In the genomic region with DNA sequence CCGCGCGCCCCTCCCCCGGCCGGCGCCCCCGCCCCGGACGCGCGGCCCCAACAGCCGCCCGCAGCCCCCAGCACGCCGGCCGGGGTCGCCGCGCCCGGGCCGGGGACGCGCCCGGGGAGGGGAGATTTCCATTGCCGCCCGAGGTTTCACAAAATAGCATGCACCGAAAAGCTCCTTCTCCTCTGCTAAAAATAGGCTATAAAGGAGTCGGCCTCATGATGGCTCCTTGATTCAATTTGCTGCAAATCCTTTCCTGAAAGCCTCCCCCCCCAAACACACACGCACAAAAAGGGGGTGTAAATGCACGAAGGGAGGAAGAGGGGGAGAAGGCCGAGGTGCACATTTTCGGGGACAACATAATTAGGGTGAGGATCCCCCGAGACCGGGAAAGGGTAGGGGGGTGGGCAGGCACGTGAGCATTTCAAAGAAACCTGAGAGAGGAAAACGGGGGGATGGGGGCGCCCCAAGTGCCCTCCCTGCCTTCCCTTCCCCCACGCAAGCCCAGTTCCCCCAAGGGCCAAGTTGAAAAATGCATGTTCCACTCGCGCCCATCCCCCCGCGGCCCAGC, we compare ENCODE assay signal across 8 cellular contexts. TPM values are rescaled to one million over a fixed set of nuclear protein-coding genes. Genes with fewer than 3 reads are reported as not detected.
DNase-seq lines count a peak whose midpoint lies in the region; ATAC-seq and TF ChIP-seq lines count a peak whose summit lies in the region.

No MANE protein-coding gene starts in this region.

- no peaks in the 10 kb centered on the region for H3K36me3 ChIP-seq in Caco-2 (ENCODE audit: control insufficient read depth, insufficient read depth, low read length)
- no peaks in the 10 kb centered on the region for H3K36me3 ChIP-seq in HEK293 (ENCODE audit: control insufficient read depth in 2 of 2, insufficient read depth in 1 of 2, low read length in 2 of 2)

- POLR2A ChIA-PET in Caco-2 (lab: Charles Lee): no interaction called here
- POLR2A ChIA-PET in HEK293 (lab: Yijun Ruan, JAX): interaction anchor here (2.4 kb wide), 1 partner anchor 163 kb away, joined by 17 read pairs; no protein-coding TSS in a partner anchor

- no TSS peak for BruUV-seq in Caco-2 (replicated peaks; lab: Mats Ljungman, UMichigan)

- peak overlapping the region; percentile 95 for H3K27ac Mint-ChIP-seq in Caco-2 (ENCODE audit: unreplicated experiment)

- no peaks in the 10 kb centered on the region for H3K9me3 Mint-ChIP-seq in Caco-2 (ENCODE audit: unreplicated experiment)

- intact Hi-C loops in Caco-2 (cut with micrococcal nuclease; ENCODE audit: unreplicated experiment): loop anchor here (1.0 to 10.0 kb wide), 5 partner anchors 86 to 1188 kb away; no protein-coding TSS in a partner anchor

- peaks cover 22% of the 10 kb centered on the region for H3K36me3 Mint-ChIP-seq in Caco-2 (ENCODE audit: insufficient read depth, unreplicated experiment)

- H3K4me1 ChIP-seq in Caco-2 (peaks cover 18% of the 10 kb centered on the region), HEK293 (ENCODE audit: control insufficient read depth, insufficient read depth, low read length) (peaks cover 3% of the 10 kb centered on the region)

- H3K27me3 Mint-ChIP-seq in Caco-2 (ENCODE audit: insufficient read depth, unreplicated experiment): no peaks in the 10 kb centered on the region

- H3K4me1 Mint-ChIP-seq in Caco-2 (ENCODE audit: low read depth, unreplicated experiment): peaks cover 17% of the 10 kb centered on the region

- no peaks in the 10 kb centered on the region for H3K27me3 ChIP-seq in Caco-2 (replicated peaks; ENCODE audit: control insufficient read depth, insufficient read depth, low read length)

- no peak for ATAC-seq in HG02588 (IDR thresholded peaks at IDR 0.05; ENCODE audit: unreplicated experiment)

- TF ChIP-seq CTCF in Caco-2 (IDR thresholded peaks at IDR 0.05; ENCODE audit: insufficient read depth in 1 of 2, low read depth in 1 of 2, low read length in 1 of 2, severe bottlenecking in 1 of 2, unreplicated experiment in 1 of 2) (no peak), HEK293 (tag by site-specific recombination; IDR thresholded peaks at IDR 0.05) (no peak)

- H3K9me3 ChIP-seq in Caco-2 (no peaks in the 10 kb centered on the region), HEK293 (ENCODE audit: control insufficient read depth, insufficient read depth, low read depth, low read length) (no peaks in the 10 kb centered on the region)

- CTCF ChIA-PET in Caco-2 (lab: Charles Lee) (interaction anchor here (1.1 to 1.5 kb wide), 2 partner anchors 163 kb away, joined by 3 to 8 read pairs; no protein-coding TSS in a partner anchor), HEK293 (lab: Yijun Ruan, JAX) (interaction anchor here (0.6 kb wide), 1 partner anchor 17 kb away, joined by 3 read pairs; no protein-coding TSS in a partner anchor)

- H3K4me3 ChIP-seq in Caco-2 (ENCODE audit: low read depth, low read length) (peak overlapping the region; percentile 70), HEK293 (ENCODE audit: low read depth, low read length) (peak overlapping the region; percentile 79)

- H3K4me3 Mint-ChIP-seq in Caco-2 (ENCODE audit: unreplicated experiment): peak overlapping the region; percentile 95

- DNase-seq in Caco-2 (peak in 1 of 2 experiments; percentile 37), T-helper 1 cell (peak in 4 of 5 donors; percentile 17 to 55 (median 38)), kidney glomerular epithelial cell (lab: John Stamatoyannopoulos, UW) (peak; percentile 33), NCI-H526 treated with DMSO at 0.1 percent for 48 hours (lab: John Stamatoyannopoulos, UW) (no peak)
- peak; percentile 56 for DNase-seq in central memory CD4-positive, alpha-beta T cell
- DNase-seq in stimulated activated CD4-positive, alpha-beta T cell treated with anti-CD3 and anti-CD28 coated beads, Interleukin-15, amount 100 ng/mL, for 48 hours (ENCODE audit: low read depth in 2 of 2): peak; percentile 34 to 44

- peak overlapping the region; percentile 99 for H3K27ac ChIP-seq in HEK293 (ENCODE audit: extremely low read depth, low read depth, low read length)

TF ChIP-seq in HEK293, 187 proteins besides CTCF, POLR2A, EP300 and RAD21 (continues in another document):
- TF ChIP-seq, protein P1, sequence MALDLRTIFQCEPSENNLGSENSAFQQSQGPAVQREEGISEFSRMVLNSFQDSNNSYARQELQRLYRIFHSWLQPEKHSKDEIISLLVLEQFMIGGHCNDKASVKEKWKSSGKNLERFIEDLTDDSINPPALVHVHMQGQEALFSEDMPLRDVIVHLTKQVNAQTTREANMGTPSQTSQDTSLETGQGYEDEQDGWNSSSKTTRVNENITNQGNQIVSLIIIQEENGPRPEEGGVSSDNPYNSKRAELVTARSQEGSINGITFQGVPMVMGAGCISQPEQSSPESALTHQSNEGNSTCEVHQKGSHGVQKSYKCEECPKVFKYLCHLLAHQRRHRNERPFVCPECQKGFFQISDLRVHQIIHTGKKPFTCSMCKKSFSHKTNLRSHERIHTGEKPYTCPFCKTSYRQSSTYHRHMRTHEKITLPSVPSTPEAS (tag by site-specific recombination; IDR thresholded peaks at IDR 0.05): peak; percentile 56; the same call in 1 of the 2 replicates
- no peak for TF ChIP-seq MYNN (tag by site-specific recombination; IDR thresholded peaks at IDR 0.05; ENCODE audit: borderline replicate concordance)
- no peak for TF ChIP-seq ZNF658 (tag by site-specific recombination; IDR thresholded peaks at IDR 0.05)
- no peak for TF ChIP-seq KLF9 (tag by site-specific recombination; IDR thresholded peaks at IDR 0.05; ENCODE audit: low read depth)
- no peak for TF ChIP-seq RBAK (tag by site-specific recombination; IDR thresholded peaks at IDR 0.05)
- TF ChIP-seq GLIS2 (tag by site-specific recombination; IDR thresholded peaks at IDR 0.05): no peak
- no peak for TF ChIP-seq ZNF670 (tag by site-specific recombination; IDR thresholded peaks at IDR 0.05; ENCODE audit: low read depth)
- peak; percentile 50; the same call in 1 of the 2 replicates for TF ChIP-seq ZSCAN30 (tag by site-specific recombination; IDR thresholded peaks at IDR 0.05)
- TF ChIP-seq, protein P2, sequence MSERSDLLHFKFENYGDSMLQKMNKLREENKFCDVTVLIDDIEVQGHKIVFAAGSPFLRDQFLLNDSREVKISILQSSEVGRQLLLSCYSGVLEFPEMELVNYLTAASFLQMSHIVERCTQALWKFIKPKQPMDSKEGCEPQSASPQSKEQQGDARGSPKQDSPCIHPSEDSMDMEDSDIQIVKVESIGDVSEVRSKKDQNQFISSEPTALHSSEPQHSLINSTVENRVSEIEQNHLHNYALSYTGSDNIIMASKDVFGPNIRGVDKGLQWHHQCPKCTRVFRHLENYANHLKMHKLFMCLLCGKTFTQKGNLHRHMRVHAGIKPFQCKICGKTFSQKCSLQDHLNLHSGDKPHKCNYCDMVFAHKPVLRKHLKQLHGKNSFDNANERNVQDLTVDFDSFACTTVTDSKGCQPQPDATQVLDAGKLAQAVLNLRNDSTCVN (tag by site-specific recombination; optimal IDR thresholded peaks at IDR 0.05): peak; percentile 45
- TF ChIP-seq, protein P3, sequence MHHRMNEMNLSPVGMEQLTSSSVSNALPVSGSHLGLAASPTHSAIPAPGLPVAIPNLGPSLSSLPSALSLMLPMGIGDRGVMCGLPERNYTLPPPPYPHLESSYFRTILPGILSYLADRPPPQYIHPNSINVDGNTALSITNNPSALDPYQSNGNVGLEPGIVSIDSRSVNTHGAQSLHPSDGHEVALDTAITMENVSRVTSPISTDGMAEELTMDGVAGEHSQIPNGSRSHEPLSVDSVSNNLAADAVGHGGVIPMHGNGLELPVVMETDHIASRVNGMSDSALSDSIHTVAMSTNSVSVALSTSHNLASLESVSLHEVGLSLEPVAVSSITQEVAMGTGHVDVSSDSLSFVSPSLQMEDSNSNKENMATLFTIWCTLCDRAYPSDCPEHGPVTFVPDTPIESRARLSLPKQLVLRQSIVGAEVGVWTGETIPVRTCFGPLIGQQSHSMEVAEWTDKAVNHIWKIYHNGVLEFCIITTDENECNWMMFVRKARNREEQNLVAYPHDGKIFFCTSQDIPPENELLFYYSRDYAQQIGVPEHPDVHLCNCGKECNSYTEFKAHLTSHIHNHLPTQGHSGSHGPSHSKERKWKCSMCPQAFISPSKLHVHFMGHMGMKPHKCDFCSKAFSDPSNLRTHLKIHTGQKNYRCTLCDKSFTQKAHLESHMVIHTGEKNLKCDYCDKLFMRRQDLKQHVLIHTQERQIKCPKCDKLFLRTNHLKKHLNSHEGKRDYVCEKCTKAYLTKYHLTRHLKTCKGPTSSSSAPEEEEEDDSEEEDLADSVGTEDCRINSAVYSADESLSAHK (tag by site-specific recombination; IDR thresholded peaks at IDR 0.05): no peak
- TF ChIP-seq, protein P4, sequence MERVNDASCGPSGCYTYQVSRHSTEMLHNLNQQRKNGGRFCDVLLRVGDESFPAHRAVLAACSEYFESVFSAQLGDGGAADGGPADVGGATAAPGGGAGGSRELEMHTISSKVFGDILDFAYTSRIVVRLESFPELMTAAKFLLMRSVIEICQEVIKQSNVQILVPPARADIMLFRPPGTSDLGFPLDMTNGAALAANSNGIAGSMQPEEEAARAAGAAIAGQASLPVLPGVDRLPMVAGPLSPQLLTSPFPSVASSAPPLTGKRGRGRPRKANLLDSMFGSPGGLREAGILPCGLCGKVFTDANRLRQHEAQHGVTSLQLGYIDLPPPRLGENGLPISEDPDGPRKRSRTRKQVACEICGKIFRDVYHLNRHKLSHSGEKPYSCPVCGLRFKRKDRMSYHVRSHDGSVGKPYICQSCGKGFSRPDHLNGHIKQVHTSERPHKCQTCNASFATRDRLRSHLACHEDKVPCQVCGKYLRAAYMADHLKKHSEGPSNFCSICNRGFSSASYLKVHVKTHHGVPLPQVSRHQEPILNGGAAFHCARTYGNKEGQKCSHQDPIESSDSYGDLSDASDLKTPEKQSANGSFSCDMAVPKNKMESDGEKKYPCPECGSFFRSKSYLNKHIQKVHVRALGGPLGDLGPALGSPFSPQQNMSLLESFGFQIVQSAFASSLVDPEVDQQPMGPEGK (tag by site-specific recombination; IDR thresholded peaks at IDR 0.05): peak; percentile 37; the same call in 1 of the 2 replicates
- peak; percentile 66; the same call in 1 of the 2 replicates for TF ChIP-seq ZNF561 (tag by site-specific recombination; IDR thresholded peaks at IDR 0.05; ENCODE audit: borderline replicate concordance)
- no peak for TF ChIP-seq ZNF791 (tag by site-specific recombination; IDR thresholded peaks at IDR 0.05)
- TF ChIP-seq ZNF335 (tag by site-specific recombination; conservative IDR thresholded peaks at IDR 0.05): no peak
- TF ChIP-seq ZNF223 (tag by site-specific recombination; IDR thresholded peaks at IDR 0.05): no peak
- TF ChIP-seq ZSCAN16 (tag by site-specific recombination; IDR thresholded peaks at IDR 0.05): no peak
- TF ChIP-seq ZNF341 (tag by site-specific recombination; IDR thresholded peaks at IDR 0.05; ENCODE audit: low read depth): peak; percentile 38; the same call in 1 of the 2 replicates

RNA-seq across cellular contexts. Expression of a gene that starts 0.7 kb away (rescaled TPM):
- 127 and 140 TPM in 2 replicates for total RNA-seq in Caco-2 (2022)
